In the genomic region with DNA sequence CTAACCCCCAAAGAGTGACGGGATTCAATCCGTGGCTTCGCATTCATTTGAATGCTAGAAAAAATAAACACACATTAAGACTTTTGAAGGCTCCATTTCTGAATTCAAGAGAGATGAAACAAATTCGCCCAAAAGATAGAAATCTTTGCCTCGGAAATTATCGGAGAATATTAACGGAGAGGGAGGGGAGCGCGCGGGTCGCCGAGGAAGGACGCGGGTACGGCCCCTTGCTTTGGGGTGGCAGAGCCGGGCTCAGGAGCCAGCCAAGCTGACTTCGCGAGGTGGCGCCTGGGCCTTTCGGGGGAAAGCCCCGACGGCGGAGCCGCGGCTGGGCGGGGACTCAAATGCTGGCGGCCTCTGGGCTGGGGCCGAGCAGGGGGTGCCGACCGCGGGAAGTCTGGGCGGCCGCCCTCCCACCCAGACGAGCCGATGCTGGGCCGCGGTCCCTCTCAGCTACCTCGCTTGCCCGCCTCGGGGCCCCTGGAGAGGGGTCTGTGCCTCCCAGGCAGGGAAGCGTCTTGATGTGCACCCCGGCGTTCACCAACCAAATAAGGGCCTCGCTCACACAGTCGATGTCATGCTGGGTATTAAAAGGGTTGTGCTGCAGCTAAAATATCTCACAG, we compare ENCODE assay signal across 1 cellular context.
TF ChIP-seq lines count a peak whose summit lies in the region.

No MANE protein-coding gene starts in this region.

TF ChIP-seq in GM12878, 131 proteins besides CTCF, POLR2A, EP300 and RAD21 (continued from another document):
- TF ChIP-seq, protein P1, sequence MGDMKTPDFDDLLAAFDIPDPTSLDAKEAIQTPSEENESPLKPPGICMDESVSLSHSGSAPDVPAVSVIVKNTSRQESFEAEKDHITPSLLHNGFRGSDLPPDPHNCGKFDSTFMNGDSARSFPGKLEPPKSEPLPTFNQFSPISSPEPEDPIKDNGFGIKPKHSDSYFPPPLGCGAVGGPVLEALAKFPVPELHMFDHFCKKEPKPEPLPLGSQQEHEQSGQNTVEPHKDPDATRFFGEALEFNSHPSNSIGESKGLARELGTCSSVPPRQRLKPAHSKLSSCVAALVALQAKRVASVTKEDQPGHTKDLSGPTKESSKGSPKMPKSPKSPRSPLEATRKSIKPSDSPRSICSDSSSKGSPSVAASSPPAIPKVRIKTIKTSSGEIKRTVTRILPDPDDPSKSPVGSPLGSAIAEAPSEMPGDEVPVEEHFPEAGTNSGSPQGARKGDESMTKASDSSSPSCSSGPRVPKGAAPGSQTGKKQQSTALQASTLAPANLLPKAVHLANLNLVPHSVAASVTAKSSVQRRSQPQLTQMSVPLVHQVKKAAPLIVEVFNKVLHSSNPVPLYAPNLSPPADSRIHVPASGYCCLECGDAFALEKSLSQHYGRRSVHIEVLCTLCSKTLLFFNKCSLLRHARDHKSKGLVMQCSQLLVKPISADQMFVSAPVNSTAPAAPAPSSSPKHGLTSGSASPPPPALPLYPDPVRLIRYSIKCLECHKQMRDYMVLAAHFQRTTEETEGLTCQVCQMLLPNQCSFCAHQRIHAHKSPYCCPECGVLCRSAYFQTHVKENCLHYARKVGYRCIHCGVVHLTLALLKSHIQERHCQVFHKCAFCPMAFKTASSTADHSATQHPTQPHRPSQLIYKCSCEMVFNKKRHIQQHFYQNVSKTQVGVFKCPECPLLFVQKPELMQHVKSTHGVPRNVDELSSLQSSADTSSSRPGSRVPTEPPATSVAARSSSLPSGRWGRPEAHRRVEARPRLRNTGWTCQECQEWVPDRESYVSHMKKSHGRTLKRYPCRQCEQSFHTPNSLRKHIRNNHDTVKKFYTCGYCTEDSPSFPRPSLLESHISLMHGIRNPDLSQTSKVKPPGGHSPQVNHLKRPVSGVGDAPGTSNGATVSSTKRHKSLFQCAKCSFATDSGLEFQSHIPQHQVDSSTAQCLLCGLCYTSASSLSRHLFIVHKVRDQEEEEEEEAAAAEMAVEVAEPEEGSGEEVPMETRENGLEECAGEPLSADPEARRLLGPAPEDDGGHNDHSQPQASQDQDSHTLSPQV (IDR thresholded peaks at IDR 0.05), result no peak
- TF ChIP-seq, protein P2, sequence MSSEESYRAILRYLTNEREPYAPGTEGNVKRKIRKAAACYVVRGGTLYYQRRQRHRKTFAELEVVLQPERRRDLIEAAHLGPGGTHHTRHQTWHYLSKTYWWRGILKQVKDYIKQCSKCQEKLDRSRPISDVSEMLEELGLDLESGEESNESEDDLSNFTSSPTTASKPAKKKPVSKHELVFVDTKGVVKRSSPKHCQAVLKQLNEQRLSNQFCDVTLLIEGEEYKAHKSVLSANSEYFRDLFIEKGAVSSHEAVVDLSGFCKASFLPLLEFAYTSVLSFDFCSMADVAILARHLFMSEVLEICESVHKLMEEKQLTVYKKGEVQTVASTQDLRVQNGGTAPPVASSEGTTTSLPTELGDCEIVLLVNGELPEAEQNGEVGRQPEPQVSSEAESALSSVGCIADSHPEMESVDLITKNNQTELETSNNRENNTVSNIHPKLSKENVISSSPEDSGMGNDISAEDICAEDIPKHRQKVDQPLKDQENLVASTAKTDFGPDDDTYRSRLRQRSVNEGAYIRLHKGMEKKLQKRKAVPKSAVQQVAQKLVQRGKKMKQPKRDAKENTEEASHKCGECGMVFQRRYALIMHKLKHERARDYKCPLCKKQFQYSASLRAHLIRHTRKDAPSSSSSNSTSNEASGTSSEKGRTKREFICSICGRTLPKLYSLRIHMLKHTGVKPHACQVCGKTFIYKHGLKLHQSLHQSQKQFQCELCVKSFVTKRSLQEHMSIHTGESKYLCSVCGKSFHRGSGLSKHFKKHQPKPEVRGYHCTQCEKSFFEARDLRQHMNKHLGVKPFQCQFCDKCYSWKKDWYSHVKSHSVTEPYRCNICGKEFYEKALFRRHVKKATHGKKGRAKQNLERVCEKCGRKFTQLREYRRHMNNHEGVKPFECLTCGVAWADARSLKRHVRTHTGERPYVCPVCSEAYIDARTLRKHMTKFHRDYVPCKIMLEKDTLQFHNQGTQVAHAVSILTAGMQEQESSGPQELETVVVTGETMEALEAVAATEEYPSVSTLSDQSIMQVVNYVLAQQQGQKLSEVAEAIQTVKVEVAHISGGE (CRISPR knock-in tag; IDR thresholded peaks at IDR 0.05), result no peak
